ENCODE assay signal across 9 cellular contexts in the genomic region with DNA sequence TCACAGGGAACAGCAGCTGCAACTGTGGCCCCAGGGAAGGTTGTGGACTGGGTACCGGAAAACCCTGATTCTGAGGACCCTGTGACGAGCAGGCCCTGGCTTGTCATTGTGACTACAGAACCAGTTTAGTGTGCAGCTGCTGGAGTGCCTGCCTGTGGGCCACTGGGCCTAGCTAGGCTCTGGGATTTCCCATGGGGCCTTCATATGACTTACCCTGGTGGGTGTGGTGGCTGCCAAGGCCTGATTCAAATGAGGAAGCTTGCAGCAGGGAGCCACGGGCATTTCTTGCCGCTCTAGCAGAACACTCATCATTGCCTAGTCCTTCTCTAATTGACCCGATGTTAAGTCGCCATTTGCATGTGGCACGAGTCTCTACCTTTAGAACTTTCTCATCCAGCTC. TPM values are rescaled to one million over a fixed set of nuclear protein-coding genes. Genes with fewer than 3 reads are reported as not detected.
DNase-seq lines count a peak whose midpoint lies in the region; ATAC-seq and TF ChIP-seq lines count a peak whose summit lies in the region.
"Had no signal": no experiment of that assay in that cellular context is flagged by ENCODE, and none has a peak within 500 bp of the region (broad histone marks: within the 10 kb centered on the region; RNA-seq: fewer than 3 reads in every experiment).

No MANE protein-coding gene starts in this region.

- H3K9me3 ChIP-seq in MM.1S (replicated peaks; ENCODE audit: insufficient read depth, low read length) = no peaks in the 10 kb centered on the region
- H3K9me3 ChIP-seq in thymus (ENCODE audit: control insufficient read depth) = no peaks in the 10 kb centered on the region

- no peak overlapping the region for H2AFZ ChIP-seq in MM.1S (ENCODE audit: low read length)

- H3K27ac ChIP-seq in MM.1S (ENCODE audit: low read length) (0 out of 2 replicates have a peak overlapping the region, but pooled peaks have one; percentile 5), VCaP (peak overlapping the region; percentile 81), thymus (ENCODE audit: low read depth) (peak overlapping the region; percentile 46)
- H3K27ac ChIP-seq: KMS-11 had no signal

- H3K4me3 ChIP-seq in MM.1S (ENCODE audit: low read length) (no peak overlapping the region), thymus (ENCODE audit: low read length) (no peak overlapping the region)

- DNase-seq in EL = peak; percentile 76
- no peak for DNase-seq in MM.1S
- peak; percentile 19 for DNase-seq in kidney glomerular epithelial cell (lab: John Stamatoyannopoulos, UW)
- DNase-seq in KG1 (lab: John Stamatoyannopoulos, UW) = no peak
- no peak for DNase-seq in NCI-H524 treated with DMSO at 0.1 percent for 48 hours (lab: John Stamatoyannopoulos, UW)

- TF ChIP-seq CTCF in MM.1S (IDR thresholded peaks at IDR 0.05; ENCODE audit: low read length) = no peak
- no peak for TF ChIP-seq CTCF in VCaP (conservative IDR thresholded peaks at IDR 0.05)

- H3K27me3 ChIP-seq in MM.1S (replicated peaks; ENCODE audit: insufficient read depth, low read length) (no peaks in the 10 kb centered on the region), thymus (ENCODE audit: control insufficient read depth, insufficient read depth) (no peaks in the 10 kb centered on the region)

- no peak for ATAC-seq in HG02798 (IDR thresholded peaks at IDR 0.05; ENCODE audit: poor library complexity, unreplicated experiment)

- WGBS in thymus = 66% methylated on average over 7 of the region's 7 CpGs

- no peak overlapping the region for H3K9ac ChIP-seq in MM.1S (ENCODE audit: low read length)
- H3K9ac ChIP-seq: KMS-11 had no signal

- H3K4me1 ChIP-seq in MM.1S (ENCODE audit: low read length) (0 out of 2 replicates have a peak, but pooled peaks cover 5% of the 10 kb centered on the region), thymus (ENCODE audit: control insufficient read depth, insufficient read depth, low read length) (no peaks in the 10 kb centered on the region)

- no peaks in the 10 kb centered on the region for H4K20me1 ChIP-seq in MM.1S (ENCODE audit: insufficient read depth, low read length)

- H3K36me3 ChIP-seq in MM.1S (replicated peaks; ENCODE audit: insufficient read depth, low read length) (no peaks in the 10 kb centered on the region), thymus (ENCODE audit: control insufficient read depth, insufficient read depth) (no peaks in the 10 kb centered on the region)

- H3F3A ChIP-seq in MM.1S (ENCODE audit: insufficient read depth, low read length) = no peaks in the 10 kb centered on the region

- H3K4me2 ChIP-seq in MM.1S (ENCODE audit: low read depth, low read length) = no peak overlapping the region
- H3K4me2 ChIP-seq: KMS-11 had no signal

- H3K9me2 ChIP-seq in MM.1S (replicated peaks; ENCODE audit: insufficient read depth, low read length) = no peaks in the 10 kb centered on the region

- no peaks in the 10 kb centered on the region for H3K79me2 ChIP-seq in MM.1S (ENCODE audit: low read length)

RNA-seq across cellular contexts. Expression of a gene that starts 14.7 kb away (rescaled TPM):
- 17.2 TPM for polyA plus RNA-seq in thymus

RNA-seq across cellular contexts. Expression of a gene that starts 21.9 kb away (rescaled TPM):
- 20.3 TPM for polyA plus RNA-seq in thymus

Comparison
In these comparisons a context has a peak if more than half of its experiments do, and no peak if none do; other contexts are left out.
1. DNase-seq: peak in EL (single experiment) and kidney glomerular epithelial cell (single experiment); none in MM.1S (single experiment), KG1 (single experiment) and NCI-H524 treated with DMSO at 0.1 percent for 48 hours (single experiment).
2. H3K27ac ChIP-seq: peak in every context shown above with its lines; median percentile 81 in VCaP; 46 in thymus; 5 in MM.1S.